In genomic region chr4:6574747-6575502, GRCh38 we compare ENCODE assay signal across 8 cellular contexts. TPM values are rescaled to one million over a fixed set of nuclear protein-coding genes. Genes with fewer than 3 reads are reported as not detected.
DNase-seq lines count a peak whose midpoint lies in the region; ATAC-seq and TF ChIP-seq lines count a peak whose summit lies in the region.

Gene MAN2B2, plus strand, starts transcription at chr4:6575189. Its CDS starts 22 bp downstream, at chr4:6575211.

- TF ChIP-seq CTCF in GM12872 (IDR thresholded peaks at IDR 0.05; ENCODE audit: insufficient read depth, low read depth, low read length) (peak; percentile 9; the same call in 1 of the 3 replicates), left ventricle myocardium inferior (IDR thresholded peaks at IDR 0.05; ENCODE audit: borderline replicate concordance) (peak; percentile 12), psoas muscle (IDR thresholded peaks at IDR 0.05) (no peak)

- DNase-seq in NCI-H1092 treated with DMSO at 0.1 percent for 48 hours (lab: John Stamatoyannopoulos, UW) (peak; percentile 57), amniotic epithelial cell (ENCODE audit: low read depth) (peak; percentile 55), left ventricle myocardium inferior (peak; percentile 90), psoas muscle (peak; percentile 91 to 93), ureter (ENCODE audit: low spot score) (peak; percentile 90)

- WGBS in psoas muscle, 3 donors, result 1 to 2% (median 1%) methylated on average over 39 to 62 of the region's 62 CpGs

- H3K9me3 ChIP-seq in left ventricle myocardium inferior (replicated peaks) (no peaks in the 10 kb centered on the region), psoas muscle (no peaks in the 10 kb centered on the region)

- peaks cover 21% of the 10 kb centered on the region for H3K36me3 Mint-ChIP-seq in T-helper 1 cell treated with Interleukin-12 subunit alpha and Interleukin-12 subunit beta and Interleukin-4 antibody, amounts not matched to agents 30 μg/mL and 1 μg/mL, for 36 hours (ENCODE audit: low read depth)

- H3K4me1 ChIP-seq in left ventricle myocardium inferior (peaks cover 20% of the 10 kb centered on the region), psoas muscle (peaks cover 9% of the 10 kb centered on the region)

- peak within 1 kb of the TSS; percentile 75 for H3K27ac ChIP-seq in left ventricle myocardium inferior (replicated peaks)
- no peak within 1 kb of the TSS for H3K27ac ChIP-seq in psoas muscle

- peaks cover 12% of the 10 kb centered on the region for H3K9me3 Mint-ChIP-seq in T-helper 1 cell treated with Interleukin-12 subunit alpha and Interleukin-12 subunit beta and Interleukin-4 antibody, amounts not matched to agents 30 μg/mL and 1 μg/mL, for 36 hours

- intact Hi-C loops in left ventricle myocardium inferior (cut with micrococcal nuclease), result no loop called here
- intact Hi-C loops in psoas muscle (cut with DNase I), result no loop called here

- H3K4me3 Mint-ChIP-seq in T-helper 1 cell treated with Interleukin-12 subunit alpha and Interleukin-12 subunit beta and Interleukin-4 antibody, amounts not matched to agents 30 μg/mL and 1 μg/mL, for 36 hours, result peak within 1 kb of the TSS; percentile 88

- ATAC-seq in HG02588 (IDR thresholded peaks at IDR 0.05; ENCODE audit: unreplicated experiment) (peak; percentile 94), psoas muscle (peak; percentile 95 to 99 (median 98))

- H3K27ac Mint-ChIP-seq in T-helper 1 cell treated with Interleukin-12 subunit alpha and Interleukin-12 subunit beta and Interleukin-4 antibody, amounts not matched to agents 30 μg/mL and 1 μg/mL, for 36 hours, result peak within 1 kb of the TSS; percentile 83

- peak within 1 kb of the TSS; percentile 96 for H3K4me3 ChIP-seq in left ventricle myocardium inferior
- H3K4me3 ChIP-seq in psoas muscle, result peak within 1 kb of the TSS; percentile 83

- peaks cover 11% of the 10 kb centered on the region for H3K27me3 Mint-ChIP-seq in T-helper 1 cell treated with Interleukin-12 subunit alpha and Interleukin-12 subunit beta and Interleukin-4 antibody, amounts not matched to agents 30 μg/mL and 1 μg/mL, for 36 hours (ENCODE audit: low read depth)

- peaks cover 11% of the 10 kb centered on the region for H3K4me1 Mint-ChIP-seq in T-helper 1 cell treated with Interleukin-12 subunit alpha and Interleukin-12 subunit beta and Interleukin-4 antibody, amounts not matched to agents 30 μg/mL and 1 μg/mL, for 36 hours (ENCODE audit: low read depth)

- H3K27me3 ChIP-seq in left ventricle myocardium inferior (ENCODE audit: low read depth) (no peaks in the 10 kb centered on the region), psoas muscle (ENCODE audit: insufficient read depth in 3 of 3, low read length in 2 of 3) (peaks cover 0 to 1% (median 0%) of the 10 kb centered on the region in 3 donors)

- H3K36me3 ChIP-seq in left ventricle myocardium inferior (peaks cover 26% of the 10 kb centered on the region), psoas muscle (ENCODE audit: insufficient read depth in 1 of 2, low read depth in 1 of 2) (peaks cover 0 to 8% of the 10 kb centered on the region in 2 donors)

RNA-seq across cellular contexts. Expression of gene MAN2B2, which starts in this region (rescaled TPM):
- total RNA-seq in left ventricle myocardium inferior, result 18.5 TPM
- 1 to 10 TPM; 3.0 to 6.6 (median 3.9) TPM for total RNA-seq in psoas muscle
- polyA plus RNA-seq in psoas muscle, result 1 to 10 TPM; 1.8 to 3.2 (median 2.7) TPM
- 37.3 TPM for total RNA-seq in ureter
